8 cellular contexts compared by ENCODE assay signal in genomic region chr15:96329403-96329981, GRCh38. TPM values are rescaled to one million over a fixed set of nuclear protein-coding genes. Genes with fewer than 3 reads are reported as not detected.
DNase-seq lines count a peak whose midpoint lies in the region; ATAC-seq and TF ChIP-seq lines count a peak whose summit lies in the region.

No MANE protein-coding gene starts in this region.

- no peak for TF ChIP-seq POLR2A in NB4 (IDR thresholded peaks at IDR 0.05; ENCODE audit: extremely low read depth, insufficient read length)
- no peak for TF ChIP-seq POLR2A in esophagus muscularis mucosa (IDR thresholded peaks at IDR 0.05; ENCODE audit: low read depth)

- peaks cover 30% of the 10 kb centered on the region for H3K4me1 Mint-ChIP-seq in CD4-positive, alpha-beta T cell (ENCODE audit: low read depth)
- peaks cover 11% of the 10 kb centered on the region for H3K4me1 Mint-ChIP-seq in T-helper 17 cell

- peak overlapping the region; percentile 66 for H3K4me3 ChIP-seq in NB4 (ENCODE audit: low read depth, low read length)
- peak overlapping the region; percentile 77 to 84 (median 80) for H3K4me3 ChIP-seq in esophagus muscularis mucosa
- H3K4me3 ChIP-seq in osteoblast (ENCODE audit: insufficient read depth, low read length), result peak overlapping the region; percentile 76

- peaks cover 4% of the 10 kb centered on the region for H3K9me3 Mint-ChIP-seq in CD4-positive, alpha-beta T cell

- peaks cover 6 to 16% (median 7%) of the 10 kb centered on the region in 4 donors for H3K36me3 ChIP-seq in esophagus muscularis mucosa
- peaks cover 5% of the 10 kb centered on the region for H3K36me3 ChIP-seq in osteoblast (ENCODE audit: insufficient read depth, low read length)

- TF ChIP-seq EP300 in esophagus muscularis mucosa (IDR thresholded peaks at IDR 0.05), result no peak

- peaks cover 8% of the 10 kb centered on the region for H4K20me1 ChIP-seq in osteoblast (ENCODE audit: insufficient read depth, low read length)

- no peak for ATAC-seq in CD4-positive, alpha-beta T cell (ENCODE audit: poor library complexity)
- ATAC-seq in HG03521 (IDR thresholded peaks at IDR 0.05; ENCODE audit: unreplicated experiment) (no peak), T-helper 17 cell (no peak)

- peaks cover 80% of the 10 kb centered on the region for H3K27me3 Mint-ChIP-seq in CD4-positive, alpha-beta T cell
- H3K27me3 Mint-ChIP-seq in T-helper 17 cell, result peaks cover 65% of the 10 kb centered on the region

- TF ChIP-seq CTCF in CD4-positive, alpha-beta T cell (IDR thresholded peaks at IDR 0.05), result no peak
- TF ChIP-seq CTCF in NB4 (IDR thresholded peaks at IDR 0.05; ENCODE audit: low read depth, low read length), result no peak
- no peak for TF ChIP-seq CTCF in esophagus muscularis mucosa (IDR thresholded peaks at IDR 0.05)
- no peak for TF ChIP-seq CTCF in osteoblast (IDR thresholded peaks at IDR 0.05; ENCODE audit: extremely low read depth, low read depth, low read length)

- DNase-seq in CD4-positive, alpha-beta T cell, result no peak
- DNase-seq in NB4 (ENCODE audit: low read depth) (no peak), esophagus muscularis mucosa (ENCODE audit: extremely low spot score) (no peak), osteoblast (ENCODE audit: insufficient read length, low spot score, missing footprints) (peak; percentile 45), RKO (ENCODE audit: low spot score) (no peak), T-helper 17 cell (no peak)
- no peak for DNase-seq in stimulated activated naive CD4-positive, alpha-beta T cell (lab: John Stamatoyannopoulos, UW)

- intact Hi-C loops in CD4-positive, alpha-beta T cell (cut with DNase I, micrococcal nuclease), result no loop called here
- intact Hi-C loops in esophagus muscularis mucosa (cut with DNase I), result loop anchor here (5.0 to 10.0 kb wide), 4 partner anchors 895 to 1305 kb away; no protein-coding TSS in a partner anchor

- H2AFZ ChIP-seq in osteoblast (ENCODE audit: low read length), result peak overlapping the region; percentile 90

- H3K27me3 ChIP-seq in CD4-positive, alpha-beta T cell (ENCODE audit: control insufficient read depth, insufficient read depth, low read length), result peaks cover 87% of the 10 kb centered on the region
- H3K27me3 ChIP-seq in esophagus muscularis mucosa (no peaks in the 10 kb centered on the region), osteoblast (ENCODE audit: insufficient read depth, low read length) (peaks cover 3% of the 10 kb centered on the region)

- no peak overlapping the region for H3K27ac ChIP-seq in CD4-positive, alpha-beta T cell (ENCODE audit: low read depth, low read length)
- H3K27ac ChIP-seq in esophagus muscularis mucosa (replicated peaks in 1 of 4) (peak overlapping the region; percentile 94 to 95 (median 94)), osteoblast (ENCODE audit: low read depth, low read length) (peak overlapping the region; percentile 88)

- H3K79me2 ChIP-seq in osteoblast (ENCODE audit: insufficient read depth, low read length), result peaks cover 90% of the 10 kb centered on the region

- no peaks in the 10 kb centered on the region for H3K9me3 ChIP-seq in CD4-positive, alpha-beta T cell (ENCODE audit: control insufficient read depth, low read length)
- no peaks in the 10 kb centered on the region for H3K9me3 ChIP-seq in esophagus muscularis mucosa
- no peaks in the 10 kb centered on the region for H3K9me3 ChIP-seq in osteoblast (ENCODE audit: low read depth, low read length)
- H3K9me3 ChIP-seq in T-helper 17 cell (ENCODE audit: control insufficient read depth, low read length, poor library complexity, severe bottlenecking), result no peaks in the 10 kb centered on the region

- CTCF ChIA-PET in CD4-positive, alpha-beta T cell (lab: Charles Lee), result no interaction called here

- no peaks in the 10 kb centered on the region for H3K36me3 Mint-ChIP-seq in CD4-positive, alpha-beta T cell (ENCODE audit: low read depth)
- H3K36me3 Mint-ChIP-seq in T-helper 17 cell (ENCODE audit: low read depth), result peaks cover 13% of the 10 kb centered on the region

- H3K4me1 ChIP-seq in esophagus muscularis mucosa (peaks cover 12 to 24% (median 23%) of the 10 kb centered on the region in 4 donors), osteoblast (ENCODE audit: insufficient read depth, low read length) (peaks cover 22% of the 10 kb centered on the region)

- peak overlapping the region; percentile 93 for H3K4me2 ChIP-seq in osteoblast (ENCODE audit: insufficient read depth, low read length)

- no peak overlapping the region for H3K27ac Mint-ChIP-seq in CD4-positive, alpha-beta T cell
- H3K27ac Mint-ChIP-seq in T-helper 17 cell, result no peak overlapping the region

- WGBS in esophagus muscularis mucosa, result 10% methylated on average over 8 of the region's 8 CpGs

- H3K4me3 Mint-ChIP-seq in CD4-positive, alpha-beta T cell, result peak overlapping the region; percentile 83
- no peak overlapping the region for H3K4me3 Mint-ChIP-seq in T-helper 17 cell

- POLR2A ChIA-PET in CD4-positive, alpha-beta T cell (lab: Charles Lee), result no interaction called here

RNA-seq across cellular contexts. Expression of gene NR2F2, which starts 1.0 kb away (rescaled TPM):
- not detected for total RNA-seq in CD4-positive, alpha-beta T cell
- total RNA-seq in esophagus muscularis mucosa (100 to 1,000 TPM in 2 of 4 donors, 10 to 100 TPM in 2; 42.7 to 131 (median 83.6) TPM), osteoblast (13.0 and 14.5 TPM in 2 replicates), T-helper 17 cell (not detected)

Comparison
In these comparisons a context has a peak if more than half of its experiments do, and no peak if none do; other contexts are left out.
1. RNA of gene NR2F2, which starts 1.0 kb away (total RNA-seq): 42.7 to 131 TPM in esophagus muscularis mucosa and 13.0 to 14.5 TPM in osteoblast; not detected in CD4-positive, alpha-beta T cell and not detected in T-helper 17 cell; every median in the first group is over 10 times any median in the second.
2. Peak in every context shown above with its lines, with median percentiles within 50 percentile points of each other: H3K4me3 ChIP-seq.